Comparison of ENCODE assay signal across 24 cellular contexts in genomic region chr7:117088623-117089199, GRCh38.
"Had no signal": no experiment of that assay in that cellular context is flagged by ENCODE, and none has a peak within 500 bp of the region (broad histone marks: within the 10 kb centered on the region; RNA-seq: fewer than 3 reads in every experiment).

No MANE protein-coding gene starts in this region.

- H3K36me3 Mint-ChIP-seq: activated naive CD4-positive, alpha-beta T cell treated with anti-CD3 and anti-CD28 coated beads, Interleukin-2, amount 50 U/mL, for 24 hours; naive thymus-derived CD4-positive, alpha-beta T cell; neural progenitor cell had no signal

- H3K4me3 ChIP-seq: ascending aorta, esophagus muscularis mucosa, gastroesophageal sphincter, heart right ventricle, neural progenitor cell, tibial nerve, vagina had no signal

- H3K9me3 ChIP-seq: ascending aorta, esophagus muscularis mucosa, gastroesophageal sphincter, heart right ventricle, tibial nerve, vagina had no signal

- H3K9me3 Mint-ChIP-seq: activated naive CD4-positive, alpha-beta T cell treated with anti-CD3 and anti-CD28 coated beads, Interleukin-2, amount 50 U/mL, for 24 hours; naive thymus-derived CD4-positive, alpha-beta T cell; neural progenitor cell had no signal

- H3K36me3 ChIP-seq: ascending aorta, esophagus muscularis mucosa, gastroesophageal sphincter, heart right ventricle, neural progenitor cell, tibial nerve, vagina had no signal

- H3K4me3 Mint-ChIP-seq: activated naive CD4-positive, alpha-beta T cell treated with anti-CD3 and anti-CD28 coated beads, Interleukin-2, amount 50 U/mL, for 24 hours; neural progenitor cell had no signal

- H3K27me3 Mint-ChIP-seq: activated naive CD4-positive, alpha-beta T cell treated with anti-CD3 and anti-CD28 coated beads, Interleukin-2, amount 50 U/mL, for 24 hours; progenitor cell of endocrine pancreas had no signal

- H3K27ac ChIP-seq: ascending aorta, esophagus muscularis mucosa, gastroesophageal sphincter, heart right ventricle, neural progenitor cell, tibial nerve, vagina had no signal

- H3K27me3 ChIP-seq: ascending aorta, esophagus muscularis mucosa, gastroesophageal sphincter, heart right ventricle, neural progenitor cell, tibial nerve, vagina had no signal

- DNase-seq: activated CD4-positive, alpha-beta T cell treated with anti-CD3 and anti-CD28 coated beads, Interleukin-2, amount 50 U/mL, for 1 hour; activated CD4-positive, CD25-positive, alpha-beta regulatory T cell treated with anti-CD3 and anti-CD28 coated beads, Interleukin-2, amount 50 U/mL, for 72 hours; activated CD8-positive, alpha-beta memory T cell treated with anti-CD3 and anti-CD28 coated beads for 24 hours; activated CD8-positive, alpha-beta memory T cell treated with anti-CD3 and anti-CD28 coated beads, Interleukin-2, amount 50 U/mL, for 48 hours; activated effector memory CD4-positive, alpha-beta T cell treated with anti-CD3 and anti-CD28 coated beads, Interleukin-2, amount 50 U/mL, for 16 hours; activated T-cell treated with anti-CD3 and anti-CD28 coated beads, Interleukin-2, amount 50 U/mL, for 48 hours; cerebellar nuclear complex; effector CD4-positive, alpha-beta T cell; heart right ventricle; left ventricle myocardium superior; mesenchymal stem cell; naive thymus-derived CD4-positive, alpha-beta T cell; stimulated activated CD4-positive, alpha-beta T cell treated with anti-CD3 and anti-CD28 coated beads, Interleukin-12 subunit alpha, Interleukin-12 subunit beta, amount 100 ng/mL, for 4 hours; stimulated activated CD4-positive, alpha-beta T cell treated with anti-CD3 and anti-CD28 coated beads, Interleukin-2, amount 100 ng/mL, for 24 hours; stimulated activated naive CD4-positive, alpha-beta T cell treated with Interleukin-2 at 50 U/mL for 16 hours; substantia nigra had no signal

- H3K4me1 ChIP-seq: ascending aorta, neural progenitor cell had no signal

- H3K27ac Mint-ChIP-seq: naive thymus-derived CD4-positive, alpha-beta T cell; neural progenitor cell; progenitor cell of endocrine pancreas had no signal
